Comparison of ENCODE assay signal across 19 cellular contexts in genomic region chr1:76337777-76338176, GRCh38.
A peak's percentile ranks its signal among the peaks of the same experiment; 100 is the strongest.
DNase-seq lines count a peak whose midpoint lies in the region; ATAC-seq, FAIRE-seq and TF ChIP-seq lines count a peak whose summit lies in the region.
"Had no signal": no experiment of that assay in that cellular context is flagged by ENCODE, and none has a peak within 500 bp of the region (broad histone marks: within the 10 kb centered on the region; RNA-seq: fewer than 3 reads in every experiment).

No MANE protein-coding gene starts in this region.

- H3K27me3 ChIP-seq in SK-N-SH (ENCODE audit: insufficient read depth) (no peaks in the 10 kb centered on the region), hepatocyte (no peaks in the 10 kb centered on the region)
- H3K27me3 ChIP-seq: BLaER1 treated with 17β-estradiol and CSF1 and Interleukin-3, amounts not matched to agents 10 nM and 100 nM had no signal

- H3K79me2 ChIP-seq in SK-N-SH (ENCODE audit: insufficient read depth) (no peaks in the 10 kb centered on the region), OCI-LY7 (ENCODE audit: insufficient read depth, low read depth, low read length) (no peaks in the 10 kb centered on the region), hepatocyte (no peaks in the 10 kb centered on the region)

- 73% methylated on average over 6 of the region's 6 CpGs for WGBS in SK-N-SH (ENCODE audit: low lambda C conversion rate)
- 86% methylated on average over 6 of the region's 6 CpGs for WGBS in hepatocyte (ENCODE audit: low lambda C conversion rate, missing lambda C conversion rate)

- peak; percentile 12; the same call in 1 of the 2 replicates for TF ChIP-seq RAD21 in SK-N-SH (IDR thresholded peaks at IDR 0.05; ENCODE audit: low read length)

- H3K4me3 ChIP-seq in SK-N-SH (ENCODE audit: low read depth in 2 of 2, low read length in 1 of 2), result no peak overlapping the region
- no peak overlapping the region for H3K4me3 ChIP-seq in OCI-LY7 (ENCODE audit: low read depth, low read length, poor library complexity, severe bottlenecking)
- no peak overlapping the region for H3K4me3 ChIP-seq in kidney (ENCODE audit: low read length in 2 of 2)
- H3K4me3 ChIP-seq in hepatocyte, result no peak overlapping the region
- H3K4me3 ChIP-seq: BLaER1 treated with 17β-estradiol and CSF1 and Interleukin-3, amounts not matched to agents 10 nM and 100 nM; HAP-1 had no signal

- H3K4me1 ChIP-seq in SK-N-SH (ENCODE audit: control insufficient read depth in 1 of 2, insufficient read depth in 2 of 2, low read depth in 1 of 2, low read length in 1 of 2) (peaks cover 10 to 30% of the 10 kb centered on the region in 2 experiments; a peak in 3 of 4 replicates), OCI-LY7 (ENCODE audit: insufficient read depth, low read length, poor library complexity, severe bottlenecking) (peaks cover 4% of the 10 kb centered on the region), kidney (ENCODE audit: control insufficient read depth in 1 of 2, insufficient read depth in 1 of 2, low read depth in 1 of 2, low read length in 2 of 2) (peaks cover 0 to 9% of the 10 kb centered on the region in 2 donors), hepatocyte (ENCODE audit: insufficient read depth) (no peaks in the 10 kb centered on the region)
- H3K4me1 ChIP-seq: BLaER1 treated with 17β-estradiol and CSF1 and Interleukin-3, amounts not matched to agents 10 nM and 100 nM; HAP-1 had no signal

- DNase-seq in SK-N-SH (peak; percentile 21), DMS 273 (lab: John Stamatoyannopoulos, UW; ENCODE audit: unreplicated experiment) (peak; percentile 74), OCI-LY7 (ENCODE audit: low spot score) (no peak), kidney (peak; percentile 43), DMS153 treated with DMSO at 0.1 percent for 48 hours (lab: John Stamatoyannopoulos, UW; ENCODE audit: unreplicated experiment) (no peak), hepatocyte (ENCODE audit: low spot score) (no peak), islet precursor cell (no peak)
- DNase-seq: 8988T; AML-193; Calu3; CD4-positive, CD25-positive, alpha-beta regulatory T cell; DMS153; DND-41; GDM1; GOT3 had no signal

- intact Hi-C loops in OCI-LY7 (cut with micrococcal nuclease; ENCODE audit: unreplicated experiment), result no loop called here
- intact Hi-C loops in kidney (cut with DNase I), result no loop called here

- peak in 1 of 2 experiments; percentile 18; a peak in 1 of 4 replicates for TF ChIP-seq EP300 in SK-N-SH (IDR thresholded peaks at IDR 0.05; ENCODE audit: borderline replicate concordance in 1 of 2, low read depth in 1 of 2, low read length in 1 of 2)

- H3K9me2 ChIP-seq in SK-N-SH (no peaks in the 10 kb centered on the region), OCI-LY7 (ENCODE audit: insufficient read depth, low read length) (no peaks in the 10 kb centered on the region), hepatocyte (replicated peaks; ENCODE audit: insufficient read depth) (no peaks in the 10 kb centered on the region)

- H3K27ac ChIP-seq in SK-N-SH (ENCODE audit: low read depth in 2 of 2, low read length in 1 of 2), result peak overlapping the region in 1 of 2 experiments; percentile 98; a peak in 2 of 4 replicates
- H3K27ac ChIP-seq in OCI-LY7 (ENCODE audit: low read depth, low read length, poor library complexity, severe bottlenecking), result no peak overlapping the region
- H3K27ac ChIP-seq in kidney (ENCODE audit: low read depth in 2 of 2, low read length in 2 of 2), result no peak overlapping the region
- no peak overlapping the region for H3K27ac ChIP-seq in hepatocyte
- H3K27ac ChIP-seq: BLaER1 treated with 17β-estradiol and CSF1 and Interleukin-3, amounts not matched to agents 10 nM and 100 nM had no signal

- no TSS peak for BruUV-seq in OCI-LY7 (replicated peaks; lab: Mats Ljungman, UMichigan)

- H3K9me3 ChIP-seq in SK-N-SH (no peaks in the 10 kb centered on the region), OCI-LY7 (ENCODE audit: low read length) (no peaks in the 10 kb centered on the region), kidney (ENCODE audit: control insufficient read depth in 1 of 2, low read length in 2 of 2) (no peaks in the 10 kb centered on the region), hepatocyte (ENCODE audit: low read depth) (no peaks in the 10 kb centered on the region)
- H3K9me3 ChIP-seq: HAP-1 had no signal

- CTCF ChIA-PET in SK-N-SH (lab: Yijun Ruan, JAX), result interaction anchor here (1.0 to 1.5 kb wide), 2 partner anchors 50 to 162 kb away, joined by 3 read pairs; no protein-coding TSS in a partner anchor
- CTCF ChIA-PET in OCI-LY7 (lab: Charles Lee; ENCODE audit: unreplicated experiment), result no interaction called here

- no peak overlapping the region for H3K9ac ChIP-seq in SK-N-SH
- no peak overlapping the region for H3K9ac ChIP-seq in kidney (ENCODE audit: low read length in 2 of 2)
- H3K9ac ChIP-seq: BLaER1 treated with 17β-estradiol and CSF1 and Interleukin-3, amounts not matched to agents 10 nM and 100 nM had no signal

- H4K20me1 ChIP-seq in SK-N-SH (ENCODE audit: insufficient read depth) (no peaks in the 10 kb centered on the region), OCI-LY7 (ENCODE audit: insufficient read depth, low read length) (no peaks in the 10 kb centered on the region), hepatocyte (ENCODE audit: insufficient read depth, poor library complexity, severe bottlenecking) (no peaks in the 10 kb centered on the region)
- H4K20me1 ChIP-seq: BLaER1 treated with 17β-estradiol and CSF1 and Interleukin-3, amounts not matched to agents 10 nM and 100 nM had no signal

- H2AFZ ChIP-seq in SK-N-SH (ENCODE audit: low read depth), result no peak overlapping the region
- peak overlapping the region; percentile 37; the same call in 1 of the 2 replicates for H2AFZ ChIP-seq in OCI-LY7 (ENCODE audit: low read length)
- no peak overlapping the region for H2AFZ ChIP-seq in hepatocyte

- FAIRE-seq in kidney (lab: Jason Lieb, UNC), result no peak
- FAIRE-seq: GM12892 had no signal

- H3K4me2 ChIP-seq in SK-N-SH (0 out of 2 replicates have a peak overlapping the region, but pooled peaks have one; percentile 45), OCI-LY7 (ENCODE audit: low read length) (no peak overlapping the region), hepatocyte (no peak overlapping the region)
- H3K4me2 ChIP-seq: BLaER1 treated with 17β-estradiol and CSF1 and Interleukin-3, amounts not matched to agents 10 nM and 100 nM had no signal

- POLR2A ChIA-PET in SK-N-SH (lab: Yijun Ruan, JAX), result no interaction called here
- POLR2A ChIA-PET in OCI-LY7 (lab: Charles Lee), result no interaction called here

- ATAC-seq in SK-N-SH treated with all-trans-retinoic acid at 6 μM for 48 hours, result no peak

- H3F3A ChIP-seq in SK-N-SH (replicated peaks; ENCODE audit: insufficient read depth), result no peaks in the 10 kb centered on the region

- no peak for TF ChIP-seq CTCF in SK-N-SH (IDR thresholded peaks at IDR 0.05)
- TF ChIP-seq CTCF in OCI-LY7 (conservative IDR thresholded peaks at IDR 0.05; ENCODE audit: low read length), result no peak
- TF ChIP-seq CTCF in kidney (IDR thresholded peaks at IDR 0.05; ENCODE audit: borderline replicate concordance, extremely low read depth, insufficient read depth), result no peak
- no peak for TF ChIP-seq CTCF in hepatocyte (IDR thresholded peaks at IDR 0.05; ENCODE audit: poor library complexity)

- H3K36me3 ChIP-seq in SK-N-SH (replicated peaks in 1 of 2; ENCODE audit: control insufficient read depth in 1 of 2, insufficient read depth in 2 of 2, low read length in 1 of 2) (no peaks in the 10 kb centered on the region), OCI-LY7 (ENCODE audit: insufficient read depth, low read length) (no peaks in the 10 kb centered on the region), kidney (ENCODE audit: control insufficient read depth in 1 of 2, insufficient read depth in 2 of 2, low read length in 2 of 2) (no peaks in the 10 kb centered on the region), hepatocyte (replicated peaks; ENCODE audit: insufficient read depth, low read depth) (no peaks in the 10 kb centered on the region)
- H3K36me3 ChIP-seq: BLaER1 treated with 17β-estradiol and CSF1 and Interleukin-3, amounts not matched to agents 10 nM and 100 nM; HAP-1 had no signal

TF ChIP-seq in SK-N-SH, 30 proteins besides CTCF, POLR2A, EP300 and RAD21 (continues in another document):
- TF ChIP-seq JUND (IDR thresholded peaks at IDR 0.05) (no peak), TEAD4 (IDR thresholded peaks at IDR 0.05; ENCODE audit: borderline replicate concordance, insufficient read depth) (no peak), MEF2A (IDR thresholded peaks at IDR 0.05; ENCODE audit: borderline replicate concordance, low read depth) (no peak), FOSL2 (IDR thresholded peaks at IDR 0.05; ENCODE audit: borderline replicate concordance, low read depth) (no peak), EZH2phosphoT487 (IDR thresholded peaks at IDR 0.05; ENCODE audit: borderline replicate concordance, low read depth) (no peak), SMC3 (IDR thresholded peaks at IDR 0.05; ENCODE audit: low read depth, low read length) (no peak)
- TF ChIP-seq, protein P1, sequence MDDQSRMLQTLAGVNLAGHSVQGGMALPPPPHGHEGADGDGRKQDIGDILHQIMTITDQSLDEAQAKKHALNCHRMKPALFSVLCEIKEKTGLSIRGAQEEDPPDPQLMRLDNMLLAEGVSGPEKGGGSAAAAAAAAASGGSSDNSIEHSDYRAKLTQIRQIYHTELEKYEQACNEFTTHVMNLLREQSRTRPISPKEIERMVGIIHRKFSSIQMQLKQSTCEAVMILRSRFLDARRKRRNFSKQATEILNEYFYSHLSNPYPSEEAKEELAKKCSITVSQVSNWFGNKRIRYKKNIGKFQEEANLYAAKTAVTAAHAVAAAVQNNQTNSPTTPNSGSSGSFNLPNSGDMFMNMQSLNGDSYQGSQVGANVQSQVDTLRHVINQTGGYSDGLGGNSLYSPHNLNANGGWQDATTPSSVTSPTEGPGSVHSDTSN (IDR thresholded peaks at IDR 0.05), result no peak

TF ChIP-seq in SK-N-SH treated with all-trans-retinoic acid at 6 μM for 48 hours, 23 proteins besides CTCF, POLR2A, EP300 and RAD21 (continues in another document):
- TF ChIP-seq ZFP3 (CRISPR knock-in tag; IDR thresholded peaks at IDR 0.05) (no peak), ZNF8 (CRISPR knock-in tag; IDR thresholded peaks at IDR 0.05) (no peak)
- TF ChIP-seq, protein P2, sequence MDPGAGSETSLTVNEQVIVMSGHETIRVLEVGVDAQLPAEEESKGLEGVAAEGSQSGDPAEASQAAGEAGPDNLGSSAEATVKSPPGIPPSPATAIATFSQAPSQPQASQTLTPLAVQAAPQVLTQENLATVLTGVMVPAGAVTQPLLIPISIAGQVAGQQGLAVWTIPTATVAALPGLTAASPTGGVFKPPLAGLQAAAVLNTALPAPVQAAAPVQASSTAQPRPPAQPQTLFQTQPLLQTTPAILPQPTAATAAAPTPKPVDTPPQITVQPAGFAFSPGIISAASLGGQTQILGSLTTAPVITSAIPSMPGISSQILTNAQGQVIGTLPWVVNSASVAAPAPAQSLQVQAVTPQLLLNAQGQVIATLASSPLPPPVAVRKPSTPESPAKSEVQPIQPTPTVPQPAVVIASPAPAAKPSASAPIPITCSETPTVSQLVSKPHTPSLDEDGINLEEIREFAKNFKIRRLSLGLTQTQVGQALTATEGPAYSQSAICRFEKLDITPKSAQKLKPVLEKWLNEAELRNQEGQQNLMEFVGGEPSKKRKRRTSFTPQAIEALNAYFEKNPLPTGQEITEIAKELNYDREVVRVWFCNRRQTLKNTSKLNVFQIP (CRISPR knock-in tag; IDR thresholded peaks at IDR 0.05; ENCODE audit: borderline replicate concordance, low read depth), result no peak

Comparison
In these comparisons a context has a peak if more than half of its experiments do, and no peak if none do; other contexts are left out.
1. DNase-seq: peak in SK-N-SH (single experiment), DMS 273 (single experiment) and kidney (single experiment); none in OCI-LY7 (single experiment), DMS153 treated with DMSO at 0.1 percent for 48 hours (single experiment), hepatocyte (single experiment) and islet precursor cell (single experiment).